ENCODE assay signal across 1 cellular context in genomic region chr21:39094847-39095525, GRCh38.
TF ChIP-seq lines count a peak whose summit lies in the region.

No MANE protein-coding gene starts in this region.

TF ChIP-seq in HepG2, 621 proteins besides CTCF, POLR2A, EP300 and RAD21 (continued from another document and continues in another):
- TF ChIP-seq PAWR (CRISPR knock-in tag; IDR thresholded peaks at IDR 0.05; ENCODE audit: borderline replicate concordance) (no peak), ZNF574 (CRISPR knock-in tag; IDR thresholded peaks at IDR 0.05) (peak; percentile 67), ZFY (CRISPR knock-in tag; IDR thresholded peaks at IDR 0.05) (peak; percentile 58), PRDM10 (CRISPR knock-in tag; IDR thresholded peaks at IDR 0.05; ENCODE audit: low read depth) (no peak), ZSCAN9 (CRISPR knock-in tag; IDR thresholded peaks at IDR 0.05; ENCODE audit: borderline replicate concordance) (peak; percentile 24; the same call in 1 of the 2 replicates), GLI4 (CRISPR knock-in tag; IDR thresholded peaks at IDR 0.05; ENCODE audit: borderline replicate concordance) (no peak), ERF (CRISPR knock-in tag; IDR thresholded peaks at IDR 0.05) (peak; percentile 71; the same call in 1 of the 2 replicates), ARID2 (CRISPR knock-in tag; IDR thresholded peaks at IDR 0.05; ENCODE audit: borderline replicate concordance) (no peak), ZNF749 (CRISPR knock-in tag; IDR thresholded peaks at IDR 0.05; ENCODE audit: borderline replicate concordance) (no peak), ARHGAP35 (CRISPR knock-in tag; IDR thresholded peaks at IDR 0.05; ENCODE audit: borderline replicate concordance) (no peak), ZNF431 (CRISPR knock-in tag; IDR thresholded peaks at IDR 0.05; ENCODE audit: borderline replicate concordance, low read depth) (no peak), HOXA5 (CRISPR knock-in tag; IDR thresholded peaks at IDR 0.05) (no peak; the same call in 1 of the 2 replicates), ZNF740 (CRISPR knock-in tag; IDR thresholded peaks at IDR 0.05) (no peak), ZNF234 (CRISPR knock-in tag; conservative IDR thresholded peaks at IDR 0.05) (no peak), SMAD9 (CRISPR knock-in tag; IDR thresholded peaks at IDR 0.05) (no peak), DZIP1 (CRISPR knock-in tag; IDR thresholded peaks at IDR 0.05) (no peak), CHD4 (IDR thresholded peaks at IDR 0.05; ENCODE audit: borderline replicate concordance, low read length) (peak; percentile 11; the same call in 1 of the 2 replicates), XBP1 (CRISPR knock-in tag; IDR thresholded peaks at IDR 0.05) (no peak), KDM2A (CRISPR knock-in tag; IDR thresholded peaks at IDR 0.05; ENCODE audit: borderline replicate concordance, low read depth) (no peak; the same call in 1 of the 2 replicates), CENPT (CRISPR knock-in tag; IDR thresholded peaks at IDR 0.05; ENCODE audit: low read depth) (no peak), FOXK2 (IDR thresholded peaks at IDR 0.05) (peak; percentile 66), CEBPB (IDR thresholded peaks at IDR 0.05; ENCODE audit: borderline replicate concordance, low read depth, low read length) (peak; percentile 51; the same call in 1 of the 2 replicates), SNAPC4 (CRISPR knock-in tag; IDR thresholded peaks at IDR 0.05) (no peak; the same call in 1 of the 2 replicates), NCOR1 (IDR thresholded peaks at IDR 0.05; ENCODE audit: borderline replicate concordance, low read length) (peak; percentile 75; the same call in 1 of the 2 replicates), ZNF766 (CRISPR knock-in tag; IDR thresholded peaks at IDR 0.05; ENCODE audit: borderline replicate concordance) (no peak), KDM5B (CRISPR knock-in tag; IDR thresholded peaks at IDR 0.05; ENCODE audit: borderline replicate concordance) (no peak), ZMYM3 (CRISPR knock-in tag; IDR thresholded peaks at IDR 0.05) (peak; percentile 65), ZBTB4 (CRISPR knock-in tag; IDR thresholded peaks at IDR 0.05; ENCODE audit: borderline replicate concordance) (no peak), EZH2 (conservative IDR thresholded peaks at IDR 0.05; ENCODE audit: low read depth, low read length) (no peak), TFDP2 (CRISPR knock-in tag; IDR thresholded peaks at IDR 0.05) (no peak), MBD4 (IDR thresholded peaks at IDR 0.05; ENCODE audit: borderline replicate concordance, low read length) (no peak), ZNF562 (CRISPR knock-in tag; IDR thresholded peaks at IDR 0.05; ENCODE audit: borderline replicate concordance) (no peak), NRL (CRISPR knock-in tag; IDR thresholded peaks at IDR 0.05; ENCODE audit: borderline replicate concordance) (no peak), CENPX (CRISPR knock-in tag; IDR thresholded peaks at IDR 0.05) (no peak), ZBTB38 (CRISPR knock-in tag; IDR thresholded peaks at IDR 0.05) (no peak), ZNF724P (CRISPR knock-in tag; IDR thresholded peaks at IDR 0.05; ENCODE audit: borderline replicate concordance) (peak; percentile 50; the same call in 1 of the 2 replicates), KLF11 (CRISPR knock-in tag; IDR thresholded peaks at IDR 0.05) (no peak), ZFAT (CRISPR knock-in tag; conservative IDR thresholded peaks at IDR 0.05) (no peak)
